ENCODE assay signal across 1 cellular context in genomic region chr19:34975056-34975455, GRCh38.
TF ChIP-seq lines count a peak whose summit lies in the region.

No MANE protein-coding gene starts in this region.

TF ChIP-seq in HepG2, 621 proteins besides CTCF, POLR2A, EP300 and RAD21:
- TF ChIP-seq U2AF2 (IDR thresholded peaks at IDR 0.05; ENCODE audit: low read depth, low read length) (no peak), TGIF2 (CRISPR knock-in tag; IDR thresholded peaks at IDR 0.05) (no peak), ZNF382 (CRISPR knock-in tag; IDR thresholded peaks at IDR 0.05; ENCODE audit: borderline replicate concordance) (no peak), ZNF34 (CRISPR knock-in tag; IDR thresholded peaks at IDR 0.05; ENCODE audit: borderline replicate concordance) (no peak), SAP130 (CRISPR knock-in tag; IDR thresholded peaks at IDR 0.05; ENCODE audit: low read depth) (peak; percentile 42), NCOA2 (CRISPR knock-in tag; IDR thresholded peaks at IDR 0.05) (no peak), BATF2 (CRISPR knock-in tag; IDR thresholded peaks at IDR 0.05) (no peak), MYNN (CRISPR knock-in tag; IDR thresholded peaks at IDR 0.05; ENCODE audit: low read depth) (no peak), ZNF670 (CRISPR knock-in tag; IDR thresholded peaks at IDR 0.05; ENCODE audit: borderline replicate concordance) (no peak), CENPT (CRISPR knock-in tag; IDR thresholded peaks at IDR 0.05; ENCODE audit: low read depth) (no peak), HDAC2 (CRISPR knock-in tag; IDR thresholded peaks at IDR 0.05) (no peak), NFKBIZ (CRISPR knock-in tag; IDR thresholded peaks at IDR 0.05) (no peak), KIAA2018 (CRISPR knock-in tag; IDR thresholded peaks at IDR 0.05; ENCODE audit: borderline replicate concordance) (no peak), MXD1 (CRISPR knock-in tag; IDR thresholded peaks at IDR 0.05) (no peak), ZNF749 (CRISPR knock-in tag; IDR thresholded peaks at IDR 0.05; ENCODE audit: borderline replicate concordance) (no peak), GLMP (CRISPR knock-in tag; IDR thresholded peaks at IDR 0.05; ENCODE audit: borderline replicate concordance) (no peak), RAD51 (IDR thresholded peaks at IDR 0.05; ENCODE audit: borderline replicate concordance) (no peak), DZIP1 (CRISPR knock-in tag; IDR thresholded peaks at IDR 0.05) (no peak), ZNF446 (CRISPR knock-in tag; IDR thresholded peaks at IDR 0.05) (no peak), HNF4G (IDR thresholded peaks at IDR 0.05; ENCODE audit: borderline replicate concordance, low read depth, low read length) (peak; percentile 44; the same call in 1 of the 2 replicates), HNF4G (CRISPR knock-in tag; IDR thresholded peaks at IDR 0.05; ENCODE audit: borderline replicate concordance, low read depth) (no peak), HNF4A (CRISPR knock-in tag; IDR thresholded peaks at IDR 0.05) (peak; percentile 48), ZSCAN29 (CRISPR knock-in tag; conservative IDR thresholded peaks at IDR 0.05) (no peak), SP5 (CRISPR knock-in tag; IDR thresholded peaks at IDR 0.05; ENCODE audit: borderline replicate concordance, low read depth) (peak; percentile 83), ELF3 (CRISPR knock-in tag; IDR thresholded peaks at IDR 0.05) (peak; percentile 56; the same call in 1 of the 2 replicates), ZFP37 (CRISPR knock-in tag; IDR thresholded peaks at IDR 0.05; ENCODE audit: borderline replicate concordance) (no peak), HMGXB4 (CRISPR knock-in tag; IDR thresholded peaks at IDR 0.05; ENCODE audit: borderline replicate concordance in 1 of 2, low read depth in 1 of 2) (no peak)
TF ChIP-seq in HepG2: peak in this region for 5.
